In the genomic region with DNA sequence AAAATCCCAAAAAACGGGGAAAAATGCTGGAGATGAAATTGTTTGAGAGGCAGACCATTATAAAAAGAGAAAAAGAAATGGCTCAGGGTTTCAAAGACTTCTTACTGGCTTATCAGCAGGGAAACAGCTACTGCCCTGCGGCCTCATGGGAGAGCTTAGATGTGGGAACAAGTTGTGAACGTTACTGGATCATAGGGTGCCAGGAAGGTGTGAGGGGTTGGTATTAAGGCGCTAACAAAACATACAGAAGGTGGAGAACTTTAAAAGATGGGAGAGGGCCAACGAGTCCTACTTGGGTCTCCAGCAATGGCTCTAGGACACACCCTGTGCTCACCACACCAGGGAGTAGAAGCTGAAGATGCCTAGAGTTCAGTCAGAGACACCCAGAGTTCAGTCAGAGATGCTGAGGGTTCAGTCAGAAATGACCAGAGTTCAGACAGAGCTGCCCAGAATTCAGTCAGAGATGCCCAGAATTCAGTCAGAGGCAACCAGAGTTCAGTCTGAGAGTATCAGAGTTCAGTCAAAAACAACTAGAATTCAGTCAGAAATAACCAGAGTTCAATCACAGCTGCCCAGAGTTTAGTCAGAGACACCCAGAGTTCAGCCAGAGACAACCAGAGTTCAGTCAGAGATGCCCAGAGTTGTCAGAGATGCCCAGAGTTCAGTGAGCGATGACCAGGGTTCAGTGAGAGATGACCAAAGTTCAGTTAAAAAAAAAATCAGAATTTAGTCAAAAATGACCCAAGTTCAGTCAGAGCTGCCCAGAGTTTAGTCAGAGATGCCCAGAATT, we compare ENCODE assay signal across 25 cellular contexts.
A peak's percentile ranks its signal among the peaks of the same experiment; 100 is the strongest.
DNase-seq lines count a peak whose midpoint lies in the region; ATAC-seq and TF ChIP-seq lines count a peak whose summit lies in the region.
"Had no signal": no experiment of that assay in that cellular context is flagged by ENCODE, and none has a peak within 500 bp of the region (broad histone marks: within the 10 kb centered on the region; RNA-seq: fewer than 3 reads in every experiment).

No MANE protein-coding gene starts in this region.

- no peaks in the 10 kb centered on the region for H3K27me3 Mint-ChIP-seq in activated T-cell treated with anti-CD3 and anti-CD28 coated beads, Interleukin-2, amount 50 U/mL, for 24 hours
- H3K27me3 Mint-ChIP-seq in activated T-helper 17 cell treated with anti-CD3 and anti-CD28 coated beads, Interleukin-2, amount 50 U/mL, for 72 hours, result no peaks in the 10 kb centered on the region
- no peaks in the 10 kb centered on the region for H3K27me3 Mint-ChIP-seq in naive thymus-derived CD8-positive, alpha-beta T cell

- H3K4me2 ChIP-seq in DND-41 (ENCODE audit: insufficient read depth, low read length), result peak overlapping the region; percentile 35; the same call in 1 of the 2 replicates

- H3K4me1 Mint-ChIP-seq in activated T-cell treated with anti-CD3 and anti-CD28 coated beads, Interleukin-2, amount 50 U/mL, for 24 hours (ENCODE audit: low read depth), result peaks cover 97% of the 10 kb centered on the region
- peaks cover 32% of the 10 kb centered on the region for H3K4me1 Mint-ChIP-seq in activated T-helper 17 cell treated with anti-CD3 and anti-CD28 coated beads, Interleukin-2, amount 50 U/mL, for 72 hours
- peaks cover 51 to 96% (median 91%) of the 10 kb centered on the region in 4 donors for H3K4me1 Mint-ChIP-seq in naive thymus-derived CD8-positive, alpha-beta T cell
- H3K4me1 Mint-ChIP-seq: naive B cell had no signal

- ATAC-seq in DND-41 (ENCODE audit: insufficient read depth, low read depth), result peak; percentile 31
- peak; percentile 40 for ATAC-seq in activated T-helper 17 cell treated with anti-CD3 and anti-CD28 coated beads, Interleukin-2, amount 50 U/mL, for 72 hours (replicated peaks)
- peak; percentile 3 to 45 for ATAC-seq in naive thymus-derived CD8-positive, alpha-beta T cell
- ATAC-seq: left cardiac atrium, pancreas, Right ventricle myocardium inferior had no signal

- H3K9me3 Mint-ChIP-seq in activated T-cell treated with anti-CD3 and anti-CD28 coated beads, Interleukin-2, amount 50 U/mL, for 24 hours, result peaks cover 20% of the 10 kb centered on the region
- H3K9me3 Mint-ChIP-seq in activated T-helper 17 cell treated with anti-CD3 and anti-CD28 coated beads, Interleukin-2, amount 50 U/mL, for 72 hours, result no peaks in the 10 kb centered on the region
- H3K9me3 Mint-ChIP-seq in naive thymus-derived CD8-positive, alpha-beta T cell, result no peaks in the 10 kb centered on the region
- H3K9me3 Mint-ChIP-seq: dendritic cell treated with granulocyte-macrophage colony-stimulating factor and Interleukin-4, amounts not matched to agents 40 ng/mL and 50 ng/mL, for 4 days had no signal

- peak overlapping the region; percentile 95 for H3K27ac ChIP-seq in DND-41 (ENCODE audit: low read length)
- H3K27ac ChIP-seq: adrenal gland, pancreas, testis had no signal

- H3K27me3 ChIP-seq in DND-41 (ENCODE audit: insufficient read depth, low read length, poor library complexity), result no peaks in the 10 kb centered on the region
- H3K27me3 ChIP-seq: adrenal gland, testis had no signal

- H3K4me1 ChIP-seq in DND-41 (ENCODE audit: insufficient read depth, low read length), result peaks cover 99% of the 10 kb centered on the region
- H3K4me1 ChIP-seq: adrenal gland, pancreas, testis had no signal

- H3K4me3 ChIP-seq in DND-41 (ENCODE audit: low read depth in 1 of 2, low read length in 2 of 2), result peak overlapping the region in 1 of 2 experiments; percentile 3; a peak in 1 of 4 replicates
- H3K4me3 ChIP-seq: adrenal gland, pancreas, testis had no signal

- H3K79me2 ChIP-seq in DND-41 (ENCODE audit: insufficient read depth, low read length), result peaks cover 32% of the 10 kb centered on the region

- peak overlapping the region; percentile 65 for H3K4me3 Mint-ChIP-seq in activated T-cell treated with anti-CD3 and anti-CD28 coated beads, Interleukin-2, amount 50 U/mL, for 24 hours
- H3K4me3 Mint-ChIP-seq in activated T-helper 17 cell treated with anti-CD3 and anti-CD28 coated beads, Interleukin-2, amount 50 U/mL, for 72 hours, result peak overlapping the region; percentile 94
- peak overlapping the region; percentile 44 to 84 (median 75) for H3K4me3 Mint-ChIP-seq in naive thymus-derived CD8-positive, alpha-beta T cell
- H3K4me3 Mint-ChIP-seq: dendritic cell treated with granulocyte-macrophage colony-stimulating factor and Interleukin-4, amounts not matched to agents 40 ng/mL and 50 ng/mL, for 4 days; naive B cell had no signal

- no peaks in the 10 kb centered on the region for H3K36me3 ChIP-seq in DND-41 (ENCODE audit: insufficient read depth, low read length)
- H3K36me3 ChIP-seq: adrenal gland, pancreas had no signal

- no peak for DNase-seq in activated T-cell treated with anti-CD3 and anti-CD28 coated beads, Interleukin-2, amount 50 U/mL, for 24 hours
- DNase-seq in activated T-cell treated with anti-CD3 and anti-CD28 coated beads, Interleukin-2, amount 50 U/mL, for 48 hours, result no peak
- DNase-seq in DND-41 (peak; percentile 78), SHP77 treated with DMSO at 0.1 percent for 48 hours (lab: John Stamatoyannopoulos, UW) (no peak)
- peak in 1 of 10 donors; percentile 39 for DNase-seq in naive thymus-derived CD8-positive, alpha-beta T cell
- no peak for DNase-seq in stimulated activated CD4-positive, alpha-beta T cell treated with anti-CD3 and anti-CD28 coated beads, Interleukin-4, amount 100 ng/mL, for 24 hours
- DNase-seq: adrenal gland, DMS79, H7, head of caudate nucleus, KG1, left cardiac atrium, mesenchymal stem cell, naive B cell, NCI-H1048, NCI-H2029, NCI-H226, NCI-H82, OCI-M1, right cardiac atrium, testis had no signal

- no peaks in the 10 kb centered on the region for H3K9me3 ChIP-seq in DND-41 (ENCODE audit: insufficient read depth, low read length, severe bottlenecking)
- H3K9me3 ChIP-seq: adrenal gland, pancreas, testis had no signal

- POLR2A ChIA-PET in naive thymus-derived CD8-positive, alpha-beta T cell (lab: Charles Lee), result interaction anchor here (0.7 to 16.7 kb wide), 13 partner anchors 7 to 1101 kb away, joined by 3 to 361 read pairs (median 5); no protein-coding TSS in a partner anchor

- H3K36me3 Mint-ChIP-seq in activated T-cell treated with anti-CD3 and anti-CD28 coated beads, Interleukin-2, amount 50 U/mL, for 24 hours (ENCODE audit: low read depth), result peaks cover 29% of the 10 kb centered on the region
- H3K36me3 Mint-ChIP-seq in activated T-helper 17 cell treated with anti-CD3 and anti-CD28 coated beads, Interleukin-2, amount 50 U/mL, for 72 hours (ENCODE audit: low read depth), result peaks cover 14% of the 10 kb centered on the region
- peaks cover 0 to 3% (median 0%) of the 10 kb centered on the region in 3 donors for H3K36me3 Mint-ChIP-seq in naive thymus-derived CD8-positive, alpha-beta T cell
- H3K36me3 Mint-ChIP-seq: naive B cell had no signal

- no peak overlapping the region for H2AFZ ChIP-seq in DND-41 (ENCODE audit: low read depth, low read length)

- peak overlapping the region; percentile 63 for H3K9ac ChIP-seq in DND-41 (ENCODE audit: low read depth, low read length)

- peak overlapping the region; percentile 98 for H3K27ac Mint-ChIP-seq in activated T-cell treated with anti-CD3 and anti-CD28 coated beads, Interleukin-2, amount 50 U/mL, for 24 hours
- H3K27ac Mint-ChIP-seq in activated T-helper 17 cell treated with anti-CD3 and anti-CD28 coated beads, Interleukin-2, amount 50 U/mL, for 72 hours, result peak overlapping the region; percentile 96
- H3K27ac Mint-ChIP-seq in naive thymus-derived CD8-positive, alpha-beta T cell, result peak overlapping the region; percentile 90 to 99 (median 97)
- H3K27ac Mint-ChIP-seq: dendritic cell treated with granulocyte-macrophage colony-stimulating factor and Interleukin-4, amounts not matched to agents 40 ng/mL and 50 ng/mL, for 4 days had no signal

- no peaks in the 10 kb centered on the region for H4K20me1 ChIP-seq in DND-41 (ENCODE audit: insufficient read depth, low read length)

- TF ChIP-seq CTCF in DND-41 (IDR thresholded peaks at IDR 0.05; ENCODE audit: borderline replicate concordance, extremely low read depth, low read length, poor library complexity, severe bottlenecking), result no peak
